In the genomic region with DNA sequence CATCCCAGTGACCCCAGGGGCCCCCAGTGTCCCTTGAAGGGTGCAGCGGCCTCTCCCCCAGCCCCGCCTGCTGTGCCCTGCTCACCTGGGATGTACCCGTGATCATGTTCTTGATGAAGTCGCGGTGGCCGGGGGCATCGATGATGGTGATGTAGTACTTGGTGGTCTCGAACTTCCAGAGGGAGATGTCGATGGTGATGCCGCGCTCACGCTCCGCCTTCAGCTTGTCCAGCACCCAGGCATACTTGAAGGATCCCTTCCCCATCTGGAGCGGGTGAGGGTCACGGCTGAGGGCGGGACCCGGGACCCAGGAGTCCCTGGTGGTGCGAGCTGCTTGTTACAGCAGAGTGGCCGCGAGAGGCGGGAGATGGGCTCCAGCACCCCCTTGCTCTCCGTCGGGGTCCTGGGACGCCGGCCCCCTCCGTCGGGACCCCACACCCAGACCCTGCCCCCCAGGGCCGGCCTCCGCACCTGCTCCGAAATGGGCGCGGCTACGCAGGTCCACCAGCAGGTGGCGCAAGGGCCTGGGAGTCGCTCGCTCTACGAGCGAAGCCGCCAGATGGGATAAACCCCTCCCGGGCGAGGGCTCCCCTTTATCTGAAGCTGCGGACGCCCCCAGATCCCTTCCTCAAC, we compare ENCODE assay signal across 9 cellular contexts. TPM values are rescaled to one million over a fixed set of nuclear protein-coding genes. Genes with fewer than 3 reads are reported as not detected.
DNase-seq lines count a peak whose midpoint lies in the region; ATAC-seq and TF ChIP-seq lines count a peak whose summit lies in the region.
"Had no signal": no experiment of that assay in that cellular context is flagged by ENCODE, and none has a peak within 500 bp of the region (broad histone marks: within the 10 kb centered on the region; RNA-seq: fewer than 3 reads in every experiment).

No MANE protein-coding gene starts in this region.

- peak overlapping the region; percentile 32 for H3K4me3 Mint-ChIP-seq in activated T-helper 17 cell treated with anti-CD3 and anti-CD28 coated beads, Interleukin-2, amount 50 U/mL, for 72 hours

- no peak overlapping the region for H3K4me2 ChIP-seq in PC-9

- H3K27me3 ChIP-seq in PC-9 (ENCODE audit: insufficient read depth, low read depth) (peaks cover 24% of the 10 kb centered on the region), suprapubic skin (peaks cover 70% of the 10 kb centered on the region)

- H3K36me3 ChIP-seq in PC-9 (ENCODE audit: low read depth) (no peaks in the 10 kb centered on the region), suprapubic skin (no peaks in the 10 kb centered on the region)

- peak; percentile 77 for ATAC-seq in activated T-helper 17 cell treated with anti-CD3 and anti-CD28 coated beads, Interleukin-2, amount 50 U/mL, for 72 hours (replicated peaks)
- no peak for ATAC-seq in GM21367 (IDR thresholded peaks at IDR 0.05; ENCODE audit: unreplicated experiment)

- DNase-seq in NCI-H2196 (lab: John Stamatoyannopoulos, UW; ENCODE audit: unreplicated experiment) (peak; percentile 57), NCI-H2196 treated with DMSO at 0.1 percent for 48 hours (lab: John Stamatoyannopoulos, UW; ENCODE audit: unreplicated experiment) (no peak), PC-9 (no peak), fibroblast of peridontal ligament (ENCODE audit: extremely low read depth) (peak; percentile 26), nucleus accumbens (lab: John Stamatoyannopoulos, UW) (peak in 38 of 56 donors; percentile 12 to 74 (median 42)), suprapubic skin (ENCODE audit: low spot score in 2 of 2) (peak in 1 of 2 donors; percentile 71)

- H3K9me3 ChIP-seq in PC-9 (ENCODE audit: insufficient read depth, low read depth) (no peaks in the 10 kb centered on the region), suprapubic skin (no peaks in the 10 kb centered on the region)

- no peak overlapping the region for H3K4me3 ChIP-seq in PC-9
- H3K4me3 ChIP-seq in suprapubic skin, result peak overlapping the region; percentile 36

- peaks cover 3% of the 10 kb centered on the region; the same call in 1 of the 2 replicates for H4K20me1 ChIP-seq in PC-9 (ENCODE audit: insufficient read depth)

- H3K27me3 Mint-ChIP-seq in activated T-helper 17 cell treated with anti-CD3 and anti-CD28 coated beads, Interleukin-2, amount 50 U/mL, for 72 hours, result peaks cover 11% of the 10 kb centered on the region

- TF ChIP-seq POLR2A in suprapubic skin (IDR thresholded peaks at IDR 0.05), result no peak

- intact Hi-C loops in PC-9 (cut with micrococcal nuclease; ENCODE audit: unreplicated experiment), result loop anchor here (10.0 kb wide), 1 partner anchor 51 kb away; no protein-coding TSS in a partner anchor

- H3K27ac ChIP-seq in PC-9 (no peak overlapping the region), suprapubic skin (no peak overlapping the region)

- H3K79me2 ChIP-seq in PC-9 (ENCODE audit: low read depth), result no peaks in the 10 kb centered on the region

- POLR2A ChIA-PET in PC-9 (lab: Charles Lee; ENCODE audit: unreplicated experiment), result no interaction called here

- WGBS in suprapubic skin, result 42% methylated on average over 9 of the region's 43 CpGs

- TF ChIP-seq EP300 in suprapubic skin (IDR thresholded peaks at IDR 0.05), result no peak

- no peaks in the 10 kb centered on the region for H3K36me3 Mint-ChIP-seq in activated T-helper 17 cell treated with anti-CD3 and anti-CD28 coated beads, Interleukin-2, amount 50 U/mL, for 72 hours (ENCODE audit: low read depth)

- no peaks in the 10 kb centered on the region for H3K4me1 ChIP-seq in PC-9 (replicated peaks; ENCODE audit: insufficient read depth)
- H3K4me1 ChIP-seq in suprapubic skin, result peaks cover 36% of the 10 kb centered on the region

- no TSS peak for BruUV-seq in PC-9 (replicated peaks; lab: Mats Ljungman, UMichigan)

- TF ChIP-seq CTCF in PC-9 (conservative IDR thresholded peaks at IDR 0.05), result peak; percentile 91
- peak; percentile 63 to 94 for TF ChIP-seq CTCF in suprapubic skin (IDR thresholded peaks at IDR 0.05)

- CTCF ChIA-PET in PC-9 (lab: Charles Lee), result interaction anchor here (0.6 kb wide), 1 partner anchor 42 kb away, joined by 5 read pairs; no protein-coding TSS in a partner anchor

- H3K4me1 Mint-ChIP-seq in activated T-helper 17 cell treated with anti-CD3 and anti-CD28 coated beads, Interleukin-2, amount 50 U/mL, for 72 hours, result peaks cover 5% of the 10 kb centered on the region

- peaks cover 6% of the 10 kb centered on the region for H3F3A ChIP-seq in PC-9 (ENCODE audit: insufficient read depth, low read depth)

- H3K27ac Mint-ChIP-seq in activated T-helper 17 cell treated with anti-CD3 and anti-CD28 coated beads, Interleukin-2, amount 50 U/mL, for 72 hours, result no peak overlapping the region

- H3K9me3 Mint-ChIP-seq in activated T-helper 17 cell treated with anti-CD3 and anti-CD28 coated beads, Interleukin-2, amount 50 U/mL, for 72 hours, result peaks cover 4% of the 10 kb centered on the region

- no peak overlapping the region for H2AFZ ChIP-seq in PC-9

- H3K9me2 ChIP-seq in PC-9 (ENCODE audit: insufficient read depth), result no peaks in the 10 kb centered on the region

RNA-seq across cellular contexts. Expression of a gene that starts 3.0 kb away (rescaled TPM):
- total RNA-seq in PC-9 (2021) (75.2 and 90.2 TPM in 2 replicates), suprapubic skin (10 to 100 TPM in 3 of 4 donors, 1 to 10 TPM in 1; 4.8 to 13.4 (median 12.0) TPM)
- total RNA-seq in activated T-helper 17 cell treated with anti-CD3 and anti-CD28 coated beads, Interleukin-2, amount 50 U/mL, for 72 hours, result 10 to 100 TPM in 1 of 2 donors, under 1 TPM in 1; 0.80 to 10.9 TPM

RNA-seq across cellular contexts. Expression of a gene that starts 23.4 kb away (rescaled TPM):
- 0.30 TPM in 1 of 2 replicates, not detected in the other for total RNA-seq in PC-9 (2021)
- under 1 TPM in 1 of 2 donors, not detected in 1; 0.66 TPM for total RNA-seq in activated T-helper 17 cell treated with anti-CD3 and anti-CD28 coated beads, Interleukin-2, amount 50 U/mL, for 72 hours
- under 1 TPM in 1 of 4 donors, not detected in 3; 0.76 TPM for total RNA-seq in suprapubic skin

RNA-seq across cellular contexts. Expression of a gene that starts 24.7 kb away (rescaled TPM):
- total RNA-seq in PC-9 (2021) (243 and 253 TPM in 2 replicates), suprapubic skin (100 to 1,000 TPM; 151 to 352 (median 299) TPM)
- total RNA-seq in activated T-helper 17 cell treated with anti-CD3 and anti-CD28 coated beads, Interleukin-2, amount 50 U/mL, for 72 hours, result 10 to 100 TPM; 65.5 to 87.5 TPM

RNA-seq across cellular contexts. Expression of a gene that starts 41.3 kb away (rescaled TPM):
- 12.9 and 13.3 TPM in 2 replicates for total RNA-seq in PC-9 (2021)
- 1 to 10 TPM in 1 of 2 donors, under 1 TPM in 1; 0.69 to 1.9 TPM for total RNA-seq in activated T-helper 17 cell treated with anti-CD3 and anti-CD28 coated beads, Interleukin-2, amount 50 U/mL, for 72 hours
- 10 to 100 TPM; 58.0 to 70.6 (median 65.6) TPM for total RNA-seq in suprapubic skin
- total RNA-seq: temporal lobe had no signal

RNA-seq across cellular contexts. Expression of a gene that starts 51.7 kb away (rescaled TPM):
- total RNA-seq in PC-9 (2021), result 1.2 TPM in 2 replicates
- not detected for total RNA-seq in activated T-helper 17 cell treated with anti-CD3 and anti-CD28 coated beads, Interleukin-2, amount 50 U/mL, for 72 hours
- 1 to 10 TPM in 1 of 4 donors, not detected in 3; 1.3 TPM for total RNA-seq in suprapubic skin
- total RNA-seq: temporal lobe had no signal

Comparison
In these comparisons a context has a peak if more than half of its experiments do, and no peak if none do; other contexts are left out.
1. DNase-seq: peak in NCI-H2196 (single experiment), fibroblast of peridontal ligament (single experiment) and nucleus accumbens (38 of 56); none in NCI-H2196 treated with DMSO at 0.1 percent for 48 hours (single experiment) and PC-9 (0 of 2).